Comparison of ENCODE assay signal across 2 cellular contexts in genomic region chr7:135950972-135951371, GRCh38.
TF ChIP-seq lines count a peak whose summit lies in the region.

No MANE protein-coding gene starts in this region.

TF ChIP-seq in liver, 16 proteins besides CTCF, POLR2A, EP300 and RAD21 (continued from another document):
- TF ChIP-seq ATF3 (IDR thresholded peaks at IDR 0.05) (no peak), YY1 (IDR thresholded peaks at IDR 0.05) (no peak)

TF ChIP-seq in HepG2, 621 proteins besides CTCF, POLR2A, EP300 and RAD21 (continued from another document):
- TF ChIP-seq ZNF740 (CRISPR knock-in tag; IDR thresholded peaks at IDR 0.05) = no peak
- no peak for TF ChIP-seq ZKSCAN5 (CRISPR knock-in tag; IDR thresholded peaks at IDR 0.05)
- TF ChIP-seq TBX2 (CRISPR knock-in tag; IDR thresholded peaks at IDR 0.05; ENCODE audit: borderline replicate concordance) = no peak
- no peak for TF ChIP-seq ZNF737 (CRISPR knock-in tag; IDR thresholded peaks at IDR 0.05; ENCODE audit: borderline replicate concordance)
- TF ChIP-seq PRDM10 (CRISPR knock-in tag; IDR thresholded peaks at IDR 0.05; ENCODE audit: low read depth) = no peak
- TF ChIP-seq TBL1XR1 (IDR thresholded peaks at IDR 0.05; ENCODE audit: borderline replicate concordance, low read length, partially characterized antibody) = no peak
- TF ChIP-seq REPIN1 (CRISPR knock-in tag; IDR thresholded peaks at IDR 0.05; ENCODE audit: borderline replicate concordance, low read depth) = no peak
- no peak for TF ChIP-seq ZIK1 (CRISPR knock-in tag; IDR thresholded peaks at IDR 0.05; ENCODE audit: borderline replicate concordance, low read depth)
- no peak for TF ChIP-seq MAZ (IDR thresholded peaks at IDR 0.05; ENCODE audit: borderline replicate concordance, low read depth, low read length)
- TF ChIP-seq MAZ (CRISPR knock-in tag; IDR thresholded peaks at IDR 0.05; ENCODE audit: low read depth) = no peak
- TF ChIP-seq ZNF136 (CRISPR knock-in tag; IDR thresholded peaks at IDR 0.05; ENCODE audit: low read depth) = no peak
- TF ChIP-seq HOXA3 (CRISPR knock-in tag; IDR thresholded peaks at IDR 0.05) = no peak
- no peak for TF ChIP-seq ZNF33A (CRISPR knock-in tag; IDR thresholded peaks at IDR 0.05; ENCODE audit: borderline replicate concordance)
- no peak for TF ChIP-seq SIN3A (IDR thresholded peaks at IDR 0.05; ENCODE audit: borderline replicate concordance, low read depth, low read length)
